ENCODE assay signal across 8 cellular contexts in the genomic region with DNA sequence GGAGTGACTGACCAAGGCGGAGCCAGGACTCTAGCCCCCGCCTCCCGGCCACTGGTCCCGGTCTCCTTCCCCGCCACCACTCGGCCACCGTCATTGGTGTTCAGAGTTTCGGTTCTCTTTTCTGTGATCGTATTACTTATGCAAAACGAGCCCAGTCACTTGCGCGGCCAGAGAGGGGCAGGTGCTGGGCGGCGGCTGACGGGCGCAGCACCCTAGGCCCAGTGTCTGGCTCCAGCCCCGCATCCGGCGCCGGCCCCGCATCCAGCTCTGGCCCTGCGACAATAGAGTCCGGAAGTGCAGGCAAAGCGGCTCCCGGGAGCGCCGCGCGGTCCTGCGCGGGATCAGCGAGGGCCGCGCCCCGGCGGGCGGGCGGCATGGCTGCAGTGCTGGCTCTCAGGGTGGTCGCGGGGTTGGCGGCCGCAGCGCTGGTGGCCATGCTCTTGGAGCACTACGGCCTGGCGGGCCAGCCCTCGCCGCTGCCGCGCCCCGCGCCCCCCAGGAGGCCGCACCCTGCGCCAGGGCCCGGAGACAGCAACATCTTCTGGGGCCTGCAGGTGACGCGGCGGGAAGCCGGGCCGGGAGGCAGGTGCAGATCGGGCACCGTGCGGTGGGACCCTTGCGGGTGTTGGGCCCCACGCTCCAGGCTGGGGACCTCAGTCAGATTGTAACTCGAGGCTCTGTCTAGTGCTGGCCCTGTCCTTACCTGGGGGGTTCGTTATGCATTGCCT. TPM values are rescaled to one million over a fixed set of nuclear protein-coding genes. Genes with fewer than 3 reads are reported as not detected.
DNase-seq lines count a peak whose midpoint lies in the region; ATAC-seq, FAIRE-seq and TF ChIP-seq lines count a peak whose summit lies in the region.

A gene (plus strand): TSS at position 158 of the 728 bp plus-strand sequence. CDS start 217 bp downstream, at position 375.

- CTCF ChIA-PET in activated B cell treated with CpG ODN at 0.5 μM for 24 hours (lab: Charles Lee), result interaction anchor here (0.6 kb wide), 1 partner anchor 71 kb away, joined by 3 read pairs; no protein-coding TSS in a partner anchor

- no peak for TF ChIP-seq CTCF in activated B cell treated with CpG ODN at 0.5 μM for 24 hours (IDR thresholded peaks at IDR 0.05)
- peak in 1 of 11 experiments; percentile 19 for TF ChIP-seq CTCF in spleen (IDR thresholded peaks at IDR 0.05 in 8 of 11, conservative IDR thresholded peaks at IDR 0.05 in 3 of 11)

- peaks cover 31% of the 10 kb centered on the region for H3K4me1 Mint-ChIP-seq in activated B cell treated with CpG ODN at 0.5 μM for 24 hours

- TF ChIP-seq POLR2A in spleen (IDR thresholded peaks at IDR 0.05), result peak; percentile 24 to 83 (median 73)

- DNase-seq in 8988T, result peak; percentile 74
- DNase-seq in GM18507 (ENCODE audit: extremely low spot score, insufficient read length, low read depth), result peak; percentile 94
- DNase-seq in NCI-H2196 (lab: John Stamatoyannopoulos, UW; ENCODE audit: unreplicated experiment), result peak; percentile 70
- peak; percentile 74 for DNase-seq in activated B cell treated with CpG ODN at 0.5 μM for 24 hours
- peak; percentile 48 for DNase-seq in central memory CD4-positive, alpha-beta T cell
- DNase-seq in iris pigment epithelial cell (ENCODE audit: low read depth), result peak; percentile 46
- peak; percentile 96 for DNase-seq in spleen

- no peaks in the 10 kb centered on the region for H3K27me3 Mint-ChIP-seq in activated B cell treated with CpG ODN at 0.5 μM for 24 hours

- H3K4me3 Mint-ChIP-seq in activated B cell treated with CpG ODN at 0.5 μM for 24 hours, result peak within 1 kb of the TSS; percentile 89

- H3K4me1 ChIP-seq in spleen, result peaks cover 0 to 42% (median 21%) of the 10 kb centered on the region in 6 donors

- H3K9me3 ChIP-seq in spleen, result peaks cover 0 to 10% (median 1%) of the 10 kb centered on the region in 8 donors

- peaks cover 8% of the 10 kb centered on the region for H3K9me3 Mint-ChIP-seq in activated B cell treated with CpG ODN at 0.5 μM for 24 hours

- POLR2A ChIA-PET in activated B cell treated with CpG ODN at 0.5 μM for 24 hours (lab: Charles Lee), result interaction anchor here (1.0 to 2.6 kb wide), 8 partner anchors 10 to 861 kb away, joined by 3 to 24 read pairs (median 6); a partner anchor contains a TSS

- H3K36me3 Mint-ChIP-seq in activated B cell treated with CpG ODN at 0.5 μM for 24 hours (ENCODE audit: low read depth), result peaks cover 34% of the 10 kb centered on the region

- H3K4me3 ChIP-seq in spleen, result peak within 1 kb of the TSS; percentile 66 to 94 (median 85)

- peak within 1 kb of the TSS; percentile 86 for H3K27ac Mint-ChIP-seq in activated B cell treated with CpG ODN at 0.5 μM for 24 hours

- intact Hi-C loops in activated B cell treated with CpG ODN at 0.5 μM for 24 hours (cut with micrococcal nuclease), result loop anchor here (1.0 to 2.0 kb wide), 3 partner anchors 15 to 52 kb away; a partner anchor contains a TSS
- intact Hi-C loops in spleen (cut with DNase I; ENCODE audit: low total_unique reads), result no loop called here

- peaks cover 3 to 32% (median 18%) of the 10 kb centered on the region in 6 donors for H3K36me3 ChIP-seq in spleen

- ATAC-seq in HG02943 (IDR thresholded peaks at IDR 0.05; ENCODE audit: low read depth, unreplicated experiment), result peak; percentile 90
- peak; percentile 92 for ATAC-seq in activated B cell treated with CpG ODN at 0.5 μM for 24 hours (ENCODE audit: low read depth)

- peak; percentile 96 for FAIRE-seq in GM18507 (lab: Jason Lieb, UNC)

- peak within 1 kb of the TSS; percentile 72 to 94 (median 86) for H3K27ac ChIP-seq in spleen

- no peaks in the 10 kb centered on the region for H3K27me3 ChIP-seq in spleen (replicated peaks in 1 of 7)

- 0 to 2% (median 0%) methylated on average over 23 to 66 of the region's 66 CpGs for WGBS in spleen, 5 donors

RNA-seq across cellular contexts. Expression of the gene that starts here (rescaled TPM):
- total RNA-seq in activated B cell treated with CpG ODN at 0.5 μM for 24 hours (38.3 and 52.2 TPM in 2 replicates), spleen (10 to 100 TPM; 24.4 to 47.7 (median 30.6) TPM)
- 10 to 100 TPM; 17.7 to 35.5 (median 21.7) TPM for polyA plus RNA-seq in spleen

Comparison
In these comparisons a context has a peak if more than half of its experiments do, and no peak if none do; other contexts are left out.
1. Peak in every context shown above with its lines: DNase-seq, ATAC-seq, H3K4me3 ChIP-seq and H3K27ac ChIP-seq.
2. DNase-seq: peak in every context shown above with its lines; median percentile 96 in spleen; 94 in GM18507; 74 in 8988T; 74 in activated B cell treated with CpG ODN at 0.5 μM for 24 hours; 70 in NCI-H2196; 48 in central memory CD4-positive, alpha-beta T cell; 46 in iris pigment epithelial cell.